In genomic region chr20:32018269-32019155, GRCh38 we compare ENCODE assay signal across 1 cellular context.
TF ChIP-seq lines count a peak whose summit lies in the region.

No MANE protein-coding gene starts in this region.

TF ChIP-seq in K562, 482 proteins besides CTCF, POLR2A, EP300 and RAD21:
- no peak for TF ChIP-seq GATAD2A (IDR thresholded peaks at IDR 0.05)
- no peak for TF ChIP-seq MEF2D (tag; conservative IDR thresholded peaks at IDR 0.05; ENCODE audit: low read depth)
- TF ChIP-seq EGR1 (conservative IDR thresholded peaks at IDR 0.05), result peak; percentile 81
- TF ChIP-seq ZBTB9 (CRISPR knock-in tag; IDR thresholded peaks at IDR 0.05), result no peak
- TF ChIP-seq PRDM10 (IDR thresholded peaks at IDR 0.05; ENCODE audit: partially characterized antibody), result peak; percentile 45
- TF ChIP-seq TFAP4 (CRISPR knock-in tag; IDR thresholded peaks at IDR 0.05; ENCODE audit: borderline replicate concordance), result 0 out of 2 replicates have a peak, but pooled peaks have one; percentile 26
- TF ChIP-seq E2F6 (IDR thresholded peaks at IDR 0.05; ENCODE audit: borderline replicate concordance in 1 of 2, extremely low read depth in 1 of 2, insufficient read depth in 1 of 2, insufficient read length in 1 of 2, low read depth in 1 of 2, low read length in 1 of 2, poor library complexity in 1 of 2, severe bottlenecking in 1 of 2), result peak; percentile 7 to 19
- TF ChIP-seq SP1 (CRISPR knock-in tag; IDR thresholded peaks at IDR 0.05), result peak; percentile 39; the same call in 1 of the 2 replicates
- peak; percentile 16 for TF ChIP-seq HMGN3 (IDR thresholded peaks at IDR 0.05; ENCODE audit: borderline replicate concordance, extremely low read depth, insufficient read length, low read depth, low read length)
- TF ChIP-seq ZBTB7A (IDR thresholded peaks at IDR 0.05; ENCODE audit: borderline replicate concordance, control insufficient read depth, low read depth, low read length), result peak; percentile 64; the same call in 1 of the 2 replicates
- no peak for TF ChIP-seq ZNF197 (CRISPR knock-in tag; IDR thresholded peaks at IDR 0.05; ENCODE audit: low read depth)
- TF ChIP-seq RBFOX2 (IDR thresholded peaks at IDR 0.05; ENCODE audit: low read depth, low read length), result 0 out of 2 replicates have a peak, but pooled peaks have one; percentile 39
- TF ChIP-seq CBX3 (IDR thresholded peaks at IDR 0.05; ENCODE audit: borderline replicate concordance in 1 of 2, low read length in 2 of 2), result no peak
- TF ChIP-seq ETV6 (IDR thresholded peaks at IDR 0.05; ENCODE audit: borderline replicate concordance in 1 of 2, low read depth in 2 of 2, low read length in 1 of 2), result no peak
- no peak for TF ChIP-seq ETV6 (CRISPR knock-in tag; IDR thresholded peaks at IDR 0.05; ENCODE audit: borderline replicate concordance)
- peak; percentile 56; the same call in 1 of the 2 replicates for TF ChIP-seq POLR2G (IDR thresholded peaks at IDR 0.05; ENCODE audit: low read depth, low read length)
- 0 out of 2 replicates have a peak, but pooled peaks have one; percentile 13 for TF ChIP-seq NCOA6 (IDR thresholded peaks at IDR 0.05)
